ENCODE assay signal across 11 cellular contexts in genomic region chr2:8545676-8546318, GRCh38.
A peak's percentile ranks its signal among the peaks of the same experiment; 100 is the strongest.
DNase-seq lines count a peak whose midpoint lies in the region; ATAC-seq and TF ChIP-seq lines count a peak whose summit lies in the region.
"Had no signal": no experiment of that assay in that cellular context is flagged by ENCODE, and none has a peak within 500 bp of the region (broad histone marks: within the 10 kb centered on the region; RNA-seq: fewer than 3 reads in every experiment).

No MANE protein-coding gene starts in this region.

- H3F3A ChIP-seq in SU-DHL-6 (ENCODE audit: insufficient read depth) (peaks cover 4% of the 10 kb centered on the region), PC-9 (ENCODE audit: insufficient read depth, low read depth) (no peaks in the 10 kb centered on the region)

- TF ChIP-seq POLR2A in upper lobe of left lung (IDR thresholded peaks at IDR 0.05), result no peak
- TF ChIP-seq POLR2A in uterus (IDR thresholded peaks at IDR 0.05), result no peak

- TF ChIP-seq EP300 in upper lobe of left lung (IDR thresholded peaks at IDR 0.05), result no peak

- no peak for DNase-seq in activated naive CD4-positive, alpha-beta T cell treated with anti-CD3 and anti-CD28 coated beads for 36 hours
- DNase-seq in activated naive CD4-positive, alpha-beta T cell treated with anti-CD3 and anti-CD28 coated beads, Interleukin-2, amount 10 ng/mL, durations not matched to agents 7 days and 5 days, result no peak
- DNase-seq in fibroblast of lung (ENCODE audit: low read depth in 2 of 2) (no peak), upper lobe of left lung (no peak), EL (no peak), uterus (no peak), PC-9 (no peak)
- DNase-seq: dermis blood vessel endothelial cell had no signal

- H3K36me3 ChIP-seq in SU-DHL-6 (ENCODE audit: low read length) (no peaks in the 10 kb centered on the region), fibroblast of lung (ENCODE audit: control insufficient read depth, insufficient read depth, low read length) (no peaks in the 10 kb centered on the region), upper lobe of left lung (no peaks in the 10 kb centered on the region), uterus (no peaks in the 10 kb centered on the region), PC-9 (ENCODE audit: low read depth) (no peaks in the 10 kb centered on the region)
- H3K36me3 ChIP-seq: gastrocnemius medialis had no signal

- H3K9me2 ChIP-seq in SU-DHL-6 (replicated peaks; ENCODE audit: insufficient read depth, low read length) (no peaks in the 10 kb centered on the region), PC-9 (ENCODE audit: insufficient read depth) (no peaks in the 10 kb centered on the region)

- peaks cover 59% of the 10 kb centered on the region for H3K4me1 Mint-ChIP-seq in activated naive CD4-positive, alpha-beta T cell treated with anti-CD3 and anti-CD28 coated beads for 36 hours (ENCODE audit: low read depth)
- H3K4me1 Mint-ChIP-seq in activated naive CD4-positive, alpha-beta T cell treated with anti-CD3 and anti-CD28 coated beads, Interleukin-2, amount 10 ng/mL, durations not matched to agents 7 days and 5 days, result peaks cover 74% of the 10 kb centered on the region

- H3K4me2 ChIP-seq in SU-DHL-6 (ENCODE audit: low read depth, low read length, poor library complexity, severe bottlenecking) (no peak overlapping the region), fibroblast of lung (ENCODE audit: extremely low read depth, insufficient read depth, low read length) (no peak overlapping the region), PC-9 (no peak overlapping the region)

- H3K4me3 Mint-ChIP-seq in activated naive CD4-positive, alpha-beta T cell treated with anti-CD3 and anti-CD28 coated beads for 36 hours, result no peak overlapping the region
- H3K4me3 Mint-ChIP-seq in activated naive CD4-positive, alpha-beta T cell treated with anti-CD3 and anti-CD28 coated beads, Interleukin-2, amount 10 ng/mL, durations not matched to agents 7 days and 5 days, result no peak overlapping the region
- H3K4me3 Mint-ChIP-seq: type B pancreatic cell had no signal

- TF ChIP-seq CTCF in SU-DHL-6 (IDR thresholded peaks at IDR 0.05; ENCODE audit: insufficient read depth, low read length, poor library complexity, severe bottlenecking) (no peak), fibroblast of lung (conservative IDR thresholded peaks at IDR 0.05 in 1 of 2, IDR thresholded peaks at IDR 0.05 in 1 of 2; ENCODE audit: low read depth in 1 of 2, low read length in 2 of 2) (no peak), upper lobe of left lung (IDR thresholded peaks at IDR 0.05) (no peak), uterus (IDR thresholded peaks at IDR 0.05) (no peak), PC-9 (conservative IDR thresholded peaks at IDR 0.05) (no peak)

- H4K20me1 ChIP-seq in SU-DHL-6 (ENCODE audit: low read depth, low read length), result no peaks in the 10 kb centered on the region
- no peaks in the 10 kb centered on the region for H4K20me1 ChIP-seq in fibroblast of lung (ENCODE audit: control insufficient read depth, extremely low read depth, insufficient read depth, low read length)
- no peaks in the 10 kb centered on the region for H4K20me1 ChIP-seq in PC-9 (ENCODE audit: insufficient read depth)

- ATAC-seq in upper lobe of left lung (ENCODE audit: low FRiP score in 2 of 2), result no peak

- no peak overlapping the region for H3K4me3 ChIP-seq in SU-DHL-6 (ENCODE audit: insufficient read depth, low read length, poor library complexity, severe bottlenecking)
- no peak overlapping the region for H3K4me3 ChIP-seq in fibroblast of lung (replicated peaks in 1 of 4; ENCODE audit: control extremely low read depth in 1 of 4, insufficient read depth in 1 of 4, low read depth in 3 of 4, low read length in 4 of 4)
- no peak overlapping the region for H3K4me3 ChIP-seq in upper lobe of left lung
- no peak overlapping the region for H3K4me3 ChIP-seq in uterus
- no peak overlapping the region for H3K4me3 ChIP-seq in PC-9
- H3K4me3 ChIP-seq: gastrocnemius medialis had no signal

- H3K27ac ChIP-seq in SU-DHL-6 (ENCODE audit: low read depth, low read length) (peak overlapping the region; percentile 65; the same call in 1 of the 2 replicates), fibroblast of lung (ENCODE audit: insufficient read depth, low read length) (peak overlapping the region; percentile 60), upper lobe of left lung (peak overlapping the region; percentile 7 to 81 (median 64)), uterus (peak overlapping the region in 1 of 2 donors; percentile 48), PC-9 (no peak overlapping the region)
- H3K27ac ChIP-seq: gastrocnemius medialis had no signal

- H3K27ac Mint-ChIP-seq in activated naive CD4-positive, alpha-beta T cell treated with anti-CD3 and anti-CD28 coated beads for 36 hours, result peak overlapping the region; percentile 97
- H3K27ac Mint-ChIP-seq in activated naive CD4-positive, alpha-beta T cell treated with anti-CD3 and anti-CD28 coated beads, Interleukin-2, amount 10 ng/mL, durations not matched to agents 7 days and 5 days, result no peak overlapping the region
- H3K27ac Mint-ChIP-seq: type B pancreatic cell had no signal

- H3K36me3 Mint-ChIP-seq in activated naive CD4-positive, alpha-beta T cell treated with anti-CD3 and anti-CD28 coated beads for 36 hours (ENCODE audit: low read depth), result no peaks in the 10 kb centered on the region
- no peaks in the 10 kb centered on the region for H3K36me3 Mint-ChIP-seq in activated naive CD4-positive, alpha-beta T cell treated with anti-CD3 and anti-CD28 coated beads, Interleukin-2, amount 10 ng/mL, durations not matched to agents 7 days and 5 days
- H3K36me3 Mint-ChIP-seq: type B pancreatic cell had no signal

- H3K9me3 ChIP-seq in SU-DHL-6 (ENCODE audit: insufficient read depth, low read length), result no peaks in the 10 kb centered on the region
- H3K9me3 ChIP-seq in fibroblast of lung (ENCODE audit: control insufficient read depth, insufficient read depth, low read depth, low read length), result no peaks in the 10 kb centered on the region
- no peaks in the 10 kb centered on the region for H3K9me3 ChIP-seq in upper lobe of left lung
- no peaks in the 10 kb centered on the region for H3K9me3 ChIP-seq in uterus
- H3K9me3 ChIP-seq in PC-9 (ENCODE audit: insufficient read depth, low read depth), result no peaks in the 10 kb centered on the region
- H3K9me3 ChIP-seq: gastrocnemius medialis had no signal

- H3K79me2 ChIP-seq in SU-DHL-6 (ENCODE audit: insufficient read depth, low read length), result no peaks in the 10 kb centered on the region
- no peaks in the 10 kb centered on the region for H3K79me2 ChIP-seq in fibroblast of lung (ENCODE audit: control insufficient read depth, insufficient read depth, low read length)
- H3K79me2 ChIP-seq in PC-9 (ENCODE audit: low read depth), result no peaks in the 10 kb centered on the region

- no peaks in the 10 kb centered on the region for H3K9me3 Mint-ChIP-seq in activated naive CD4-positive, alpha-beta T cell treated with anti-CD3 and anti-CD28 coated beads for 36 hours
- H3K9me3 Mint-ChIP-seq in activated naive CD4-positive, alpha-beta T cell treated with anti-CD3 and anti-CD28 coated beads, Interleukin-2, amount 10 ng/mL, durations not matched to agents 7 days and 5 days, result no peaks in the 10 kb centered on the region
- H3K9me3 Mint-ChIP-seq: type B pancreatic cell had no signal

- WGBS in upper lobe of left lung, 2 donors, result 80 to 88% methylated on average over 18 to 21 of the region's 21 CpGs

- CTCF ChIA-PET in activated naive CD4-positive, alpha-beta T cell treated with anti-CD3 and anti-CD28 coated beads for 36 hours (lab: Charles Lee), result interaction anchor here (0.6 to 1.2 kb wide), 6 partner anchors 31 to 770 kb away, joined by 3 to 6 read pairs (median 4); no protein-coding TSS in a partner anchor
- CTCF ChIA-PET in activated naive CD4-positive, alpha-beta T cell treated with anti-CD3 and anti-CD28 coated beads, Interleukin-2, amount 10 ng/mL, durations not matched to agents 7 days and 5 days (lab: Charles Lee), result interaction anchor here (1.5 to 2.4 kb wide), 2 partner anchors 57 to 1119 kb away, joined by 3 to 9 read pairs; no protein-coding TSS in a partner anchor
- CTCF ChIA-PET in PC-9 (lab: Charles Lee), result no interaction called here

- BruUV-seq in PC-9 (replicated peaks; lab: Mats Ljungman, UMichigan), result no TSS peak

- intact Hi-C loops in activated naive CD4-positive, alpha-beta T cell treated with anti-CD3 and anti-CD28 coated beads for 36 hours (cut with micrococcal nuclease), result loop anchor here (1.0 to 10.0 kb wide), 9 partner anchors 57 to 1671 kb away; partner anchors contain the start of genes KIDINS220 and RSAD2
- intact Hi-C loops in uterus (cut with DNase I; ENCODE audit: low total_unique reads), result no loop called here
- intact Hi-C loops in PC-9 (cut with micrococcal nuclease; ENCODE audit: unreplicated experiment), result no loop called here

- H3K4me1 ChIP-seq in fibroblast of lung (ENCODE audit: control insufficient read depth, extremely low read depth, insufficient read depth, low read length) (peaks cover 10% of the 10 kb centered on the region), upper lobe of left lung (peaks cover 6 to 36% (median 21%) of the 10 kb centered on the region in 4 donors), uterus (no peaks in the 10 kb centered on the region), PC-9 (replicated peaks; ENCODE audit: insufficient read depth) (no peaks in the 10 kb centered on the region)

- POLR2A ChIA-PET in PC-9 (lab: Charles Lee; ENCODE audit: unreplicated experiment), result no interaction called here

- H3K9ac ChIP-seq in SU-DHL-6 (ENCODE audit: low read length) (no peak overlapping the region), fibroblast of lung (ENCODE audit: insufficient read depth, low read length) (no peak overlapping the region)

- no peaks in the 10 kb centered on the region for H3K27me3 ChIP-seq in SU-DHL-6 (ENCODE audit: low read length)
- H3K27me3 ChIP-seq in fibroblast of lung (ENCODE audit: control insufficient read depth, insufficient read depth, low read length), result no peaks in the 10 kb centered on the region
- no peaks in the 10 kb centered on the region for H3K27me3 ChIP-seq in upper lobe of left lung
- no peaks in the 10 kb centered on the region for H3K27me3 ChIP-seq in uterus
- peaks cover 100% of the 10 kb centered on the region for H3K27me3 ChIP-seq in PC-9 (ENCODE audit: insufficient read depth, low read depth)
- H3K27me3 ChIP-seq: gastrocnemius medialis had no signal

- H2AFZ ChIP-seq in SU-DHL-6 (ENCODE audit: low read depth, low read length, severe bottlenecking) (no peak overlapping the region), fibroblast of lung (ENCODE audit: low read length) (no peak overlapping the region), PC-9 (no peak overlapping the region)

- no peaks in the 10 kb centered on the region for H3K27me3 Mint-ChIP-seq in activated naive CD4-positive, alpha-beta T cell treated with anti-CD3 and anti-CD28 coated beads for 36 hours (ENCODE audit: low read depth)
- peaks cover under 1% of the 10 kb centered on the region for H3K27me3 Mint-ChIP-seq in activated naive CD4-positive, alpha-beta T cell treated with anti-CD3 and anti-CD28 coated beads, Interleukin-2, amount 10 ng/mL, durations not matched to agents 7 days and 5 days
- H3K27me3 Mint-ChIP-seq: type B pancreatic cell had no signal
